In the genomic region with DNA sequence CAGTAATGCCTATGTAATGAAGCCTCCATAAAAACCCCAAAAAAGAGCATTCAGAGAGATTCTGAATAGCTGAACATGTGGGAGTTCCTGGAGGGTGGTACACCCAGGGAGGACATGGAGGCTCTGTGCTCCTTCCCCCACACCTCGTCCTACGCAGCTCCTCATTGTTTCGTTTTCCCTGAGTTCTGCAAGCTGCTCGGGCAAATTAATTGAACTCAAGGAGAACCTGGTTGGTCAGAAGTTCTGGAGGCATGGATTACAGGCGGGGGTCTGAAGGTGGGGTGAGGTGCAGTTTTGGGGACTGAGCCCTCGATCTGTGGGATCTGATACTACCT, we compare ENCODE assay signal across 20 cellular contexts.
DNase-seq lines count a peak whose midpoint lies in the region; ATAC-seq and TF ChIP-seq lines count a peak whose summit lies in the region.
"Had no signal": no experiment of that assay in that cellular context is flagged by ENCODE, and none has a peak within 500 bp of the region (broad histone marks: within the 10 kb centered on the region; RNA-seq: fewer than 3 reads in every experiment).

No MANE protein-coding gene starts in this region.

- no peaks in the 10 kb centered on the region for H4K20me1 ChIP-seq in PC-3 (ENCODE audit: low read length)
- H4K20me1 ChIP-seq in hepatocyte (ENCODE audit: insufficient read depth, poor library complexity, severe bottlenecking), result no peaks in the 10 kb centered on the region
- H4K20me1 ChIP-seq: BLaER1 had no signal

- H3K36me3 Mint-ChIP-seq in activated naive CD4-positive, alpha-beta T cell treated with anti-CD3 and anti-CD28 coated beads, Interleukin-2, amount 10 ng/mL, durations not matched to agents 7 days and 5 days, result peaks cover 3% of the 10 kb centered on the region

- H3K4me1 Mint-ChIP-seq in activated naive CD4-positive, alpha-beta T cell treated with anti-CD3 and anti-CD28 coated beads, Interleukin-2, amount 10 ng/mL, durations not matched to agents 7 days and 5 days, result no peaks in the 10 kb centered on the region

- H3K27ac ChIP-seq in 22Rv1, result peak overlapping the region; percentile 1; the same call in 1 of the 2 replicates
- H3K27ac ChIP-seq in PC-3 (ENCODE audit: low read length), result peak overlapping the region; percentile 28; the same call in 1 of the 2 replicates
- peak overlapping the region; percentile 81 for H3K27ac ChIP-seq in hepatocyte
- H3K27ac ChIP-seq: BLaER1, KMS-11 had no signal

- DNase-seq in PC-3 (no peak), hepatocyte (ENCODE audit: low spot score) (no peak), putamen (ENCODE audit: low spot score) (peak; percentile 40), COR-L47 (lab: John Stamatoyannopoulos, UW) (no peak)
- DNase-seq in activated naive CD4-positive, alpha-beta T cell treated with anti-CD3 and anti-CD28 coated beads, Interleukin-2, amount 10 ng/mL, durations not matched to agents 7 days and 5 days, result no peak
- DNase-seq: GOT3, HFFc6, NCI-H1092, NCI-H1694, NCI-H2227 treated with DMSO at 0.1 percent for 48 hours, NCI-H524, SHP77, SK-N-SH had no signal

- no peak overlapping the region for H2AFZ ChIP-seq in PC-3 (ENCODE audit: low read length)
- no peak overlapping the region for H2AFZ ChIP-seq in hepatocyte

- H3K4me3 Mint-ChIP-seq in activated naive CD4-positive, alpha-beta T cell treated with anti-CD3 and anti-CD28 coated beads, Interleukin-2, amount 10 ng/mL, durations not matched to agents 7 days and 5 days, result no peak overlapping the region
- H3K4me3 Mint-ChIP-seq: HFFc6 had no signal

- H3K9ac ChIP-seq in PC-3 (ENCODE audit: low read length), result no peak overlapping the region
- H3K9ac ChIP-seq: BLaER1, KMS-11, SK-N-SH had no signal

- peaks cover 12% of the 10 kb centered on the region for H3K4me1 ChIP-seq in PC-3 (ENCODE audit: insufficient read depth, low read length)
- no peaks in the 10 kb centered on the region for H3K4me1 ChIP-seq in hepatocyte (ENCODE audit: insufficient read depth)
- H3K4me1 ChIP-seq: BLaER1 had no signal

- H3K79me2 ChIP-seq in PC-3 (ENCODE audit: low read length) (no peaks in the 10 kb centered on the region), hepatocyte (no peaks in the 10 kb centered on the region)

- no peaks in the 10 kb centered on the region for H3K9me2 ChIP-seq in PC-3 (replicated peaks; ENCODE audit: low read length)
- no peaks in the 10 kb centered on the region for H3K9me2 ChIP-seq in hepatocyte (replicated peaks; ENCODE audit: insufficient read depth)
- H3K9me2 ChIP-seq: SK-N-SH had no signal

- TF ChIP-seq CTCF in 22Rv1 (IDR thresholded peaks at IDR 0.05), result no peak
- TF ChIP-seq CTCF in PC-3 (conservative IDR thresholded peaks at IDR 0.05; ENCODE audit: low read depth, low read length), result no peak
- no peak for TF ChIP-seq CTCF in hepatocyte (IDR thresholded peaks at IDR 0.05; ENCODE audit: poor library complexity)

- 71% methylated on average over 6 of the region's 6 CpGs for WGBS in hepatocyte (ENCODE audit: low lambda C conversion rate, missing lambda C conversion rate)

- H3K4me3 ChIP-seq in PC-3 (ENCODE audit: low read length) (no peak overlapping the region), hepatocyte (no peak overlapping the region)
- H3K4me3 ChIP-seq: BLaER1 had no signal

- intact Hi-C loops in PC-3 (cut with micrococcal nuclease), result no loop called here

- no peaks in the 10 kb centered on the region for H3F3A ChIP-seq in PC-3 (ENCODE audit: low read length, unreplicated experiment)

- H3K9me3 ChIP-seq in PC-3 (ENCODE audit: low read length) (no peaks in the 10 kb centered on the region), hepatocyte (ENCODE audit: low read depth) (no peaks in the 10 kb centered on the region)
- H3K9me3 ChIP-seq: BLaER1, SK-N-SH had no signal

- no peaks in the 10 kb centered on the region for H3K27me3 Mint-ChIP-seq in activated naive CD4-positive, alpha-beta T cell treated with anti-CD3 and anti-CD28 coated beads, Interleukin-2, amount 10 ng/mL, durations not matched to agents 7 days and 5 days

- BruUV-seq in PC-3 (replicated peaks; lab: Mats Ljungman, UMichigan), result no TSS peak

- ATAC-seq in PC-3 (no peak), HG03354 (IDR thresholded peaks at IDR 0.05; ENCODE audit: poor library complexity, severe bottlenecking, unreplicated experiment) (no peak), GM19328 (IDR thresholded peaks at IDR 0.05; ENCODE audit: unreplicated experiment) (no peak)
- ATAC-seq: HepG2, Panc1 had no signal

- no peaks in the 10 kb centered on the region for H3K9me3 Mint-ChIP-seq in activated naive CD4-positive, alpha-beta T cell treated with anti-CD3 and anti-CD28 coated beads, Interleukin-2, amount 10 ng/mL, durations not matched to agents 7 days and 5 days
- H3K9me3 Mint-ChIP-seq: HFFc6 had no signal

- H3K27ac Mint-ChIP-seq in activated naive CD4-positive, alpha-beta T cell treated with anti-CD3 and anti-CD28 coated beads, Interleukin-2, amount 10 ng/mL, durations not matched to agents 7 days and 5 days, result no peak overlapping the region
- H3K27ac Mint-ChIP-seq: HFFc6 had no signal

- H3K27me3 ChIP-seq in PC-3 (ENCODE audit: low read length) (no peaks in the 10 kb centered on the region), hepatocyte (no peaks in the 10 kb centered on the region)
- H3K27me3 ChIP-seq: BLaER1 had no signal

- POLR2A ChIA-PET in PC-3 (lab: Charles Lee; ENCODE audit: unreplicated experiment), result no interaction called here

- H3K4me2 ChIP-seq in PC-3 (ENCODE audit: low read length) (peak overlapping the region; percentile 4; the same call in 1 of the 2 replicates), hepatocyte (no peak overlapping the region)
- H3K4me2 ChIP-seq: BLaER1, KMS-11, SK-N-SH had no signal

- CTCF ChIA-PET in PC-3 (lab: Charles Lee), result no interaction called here
- CTCF ChIA-PET in activated naive CD4-positive, alpha-beta T cell treated with anti-CD3 and anti-CD28 coated beads, Interleukin-2, amount 10 ng/mL, durations not matched to agents 7 days and 5 days (lab: Charles Lee), result no interaction called here

- H3K36me3 ChIP-seq in PC-3 (ENCODE audit: low read depth, low read length), result no peaks in the 10 kb centered on the region
- H3K36me3 ChIP-seq in hepatocyte (replicated peaks; ENCODE audit: insufficient read depth, low read depth), result no peaks in the 10 kb centered on the region

Comparison
In these comparisons a context has a peak if more than half of its experiments do, and no peak if none do; other contexts are left out.
1. H3K27ac ChIP-seq: peak in every context shown above with its lines; median percentile 81 in hepatocyte; 28 in PC-3; 1 in 22Rv1.